Comparison of ENCODE assay signal across 23 cellular contexts in the genomic region with DNA sequence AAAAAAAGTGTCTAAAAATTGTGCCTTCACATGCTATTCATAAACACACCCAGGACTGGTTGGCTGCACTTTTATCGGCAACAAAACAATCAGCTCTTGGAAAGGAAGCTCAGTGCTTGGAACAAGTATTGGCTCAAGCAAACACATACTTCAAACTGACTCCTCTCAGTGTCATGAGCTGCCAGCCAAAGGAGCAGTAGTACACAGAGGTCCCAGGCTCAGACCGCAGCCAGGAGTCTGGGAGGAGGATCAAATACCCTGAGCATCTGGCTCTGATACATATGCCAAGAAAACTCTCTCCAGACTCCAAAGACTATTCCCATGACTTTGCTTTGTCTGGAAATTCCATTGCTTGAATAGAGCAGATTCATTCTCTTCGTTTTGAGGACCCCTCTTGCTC.
A peak's percentile ranks its signal among the peaks of the same experiment; 100 is the strongest.
DNase-seq lines count a peak whose midpoint lies in the region; ATAC-seq and TF ChIP-seq lines count a peak whose summit lies in the region.
"Had no signal": no experiment of that assay in that cellular context is flagged by ENCODE, and none has a peak within 500 bp of the region (broad histone marks: within the 10 kb centered on the region; RNA-seq: fewer than 3 reads in every experiment).

No MANE protein-coding gene starts in this region.

- no peaks in the 10 kb centered on the region for H3K27me3 Mint-ChIP-seq in activated T-helper 2 cell treated with anti-CD3 and anti-CD28 coated beads, Interferon-gamma antibody, Interleukin-2, Interleukin-4, amounts not matched to agents 10 μg/mL and 5 μg/mL and 100 μg/mL, durations not matched to agents 14 hours and 24 hours and 36 hours (ENCODE audit: low read depth)
- H3K27me3 Mint-ChIP-seq: activated CD4-positive, alpha-beta memory T cell treated with anti-CD3 and anti-CD28 coated beads, Interleukin-2, amount 10 ng/mL, durations not matched to agents 7 days and 5 days; activated naive CD8-positive, alpha-beta T cell treated with anti-CD3 and anti-CD28 coated beads, Interleukin-2, amount 50 U/mL, for 24 hours; stimulated activated naive B cell treated with anti-CD40 and anti-IgM and Interleukin-4, amounts not matched to agents 10 μg/mL and 1 μg/mL and 100 μg/mL, for 72 hours; T-cell had no signal

- no peaks in the 10 kb centered on the region for H3K4me1 Mint-ChIP-seq in activated T-helper 2 cell treated with anti-CD3 and anti-CD28 coated beads, Interferon-gamma antibody, Interleukin-2, Interleukin-4, amounts not matched to agents 10 μg/mL and 5 μg/mL and 100 μg/mL, durations not matched to agents 14 hours and 24 hours and 36 hours (ENCODE audit: low read depth)
- H3K4me1 Mint-ChIP-seq: activated CD4-positive, alpha-beta memory T cell treated with anti-CD3 and anti-CD28 coated beads, Interleukin-2, amount 10 ng/mL, durations not matched to agents 7 days and 5 days; activated naive CD8-positive, alpha-beta T cell treated with anti-CD3 and anti-CD28 coated beads, Interleukin-2, amount 50 U/mL, for 24 hours; stimulated activated naive B cell treated with anti-CD40 and anti-IgM and Interleukin-4, amounts not matched to agents 10 μg/mL and 1 μg/mL and 100 μg/mL, for 72 hours; T-cell had no signal

- intact Hi-C loops in upper lobe of right lung (cut with DNase I) = no loop called here
- intact Hi-C loops in activated T-helper 2 cell treated with anti-CD3 and anti-CD28 coated beads, Interferon-gamma antibody, Interleukin-2, Interleukin-4, amounts not matched to agents 10 μg/mL and 5 μg/mL and 100 μg/mL, durations not matched to agents 14 hours and 24 hours and 36 hours (cut with micrococcal nuclease) = no loop called here

- H3K4me1 ChIP-seq in upper lobe of right lung = no peaks in the 10 kb centered on the region
- H3K4me1 ChIP-seq: foreskin keratinocyte, SJSA1, spleen had no signal

- H3K9me3 Mint-ChIP-seq in activated T-helper 2 cell treated with anti-CD3 and anti-CD28 coated beads, Interferon-gamma antibody, Interleukin-2, Interleukin-4, amounts not matched to agents 10 μg/mL and 5 μg/mL and 100 μg/mL, durations not matched to agents 14 hours and 24 hours and 36 hours = peaks cover 4% of the 10 kb centered on the region
- H3K9me3 Mint-ChIP-seq: activated naive CD8-positive, alpha-beta T cell treated with anti-CD3 and anti-CD28 coated beads, Interleukin-2, amount 50 U/mL, for 24 hours; CD4-positive, alpha-beta T cell had no signal

- H3K36me3 Mint-ChIP-seq in activated T-helper 2 cell treated with anti-CD3 and anti-CD28 coated beads, Interferon-gamma antibody, Interleukin-2, Interleukin-4, amounts not matched to agents 10 μg/mL and 5 μg/mL and 100 μg/mL, durations not matched to agents 14 hours and 24 hours and 36 hours (ENCODE audit: low read depth) = no peaks in the 10 kb centered on the region
- H3K36me3 Mint-ChIP-seq: stimulated activated naive B cell treated with anti-CD40 and anti-IgM and Interleukin-4, amounts not matched to agents 10 μg/mL and 1 μg/mL and 100 μg/mL, for 72 hours; T-cell had no signal

- ATAC-seq in upper lobe of right lung = peak; percentile 55
- ATAC-seq: activated CD4-positive, CD25-positive, alpha-beta regulatory T cell treated with anti-CD3 and anti-CD28 coated beads, Interleukin-2, amount 50 U/mL, for 24 hours; activated naive CD8-positive, alpha-beta T cell treated with anti-CD3 and anti-CD28 coated beads, Interleukin-2, amount 50 U/mL, for 24 hours; foreskin keratinocyte; stimulated activated naive B cell treated with anti-CD40 and anti-IgM and Interleukin-4, amounts not matched to agents 10 μg/mL and 1 μg/mL and 100 μg/mL, for 72 hours; T-cell had no signal

- H3K27ac ChIP-seq in upper lobe of right lung = no peak overlapping the region
- H3K27ac ChIP-seq: brain microvascular endothelial cell, foreskin keratinocyte, SJSA1, spleen had no signal

- no peak overlapping the region for H3K4me3 ChIP-seq in upper lobe of right lung
- H3K4me3 ChIP-seq: SJSA1, spleen had no signal

- peak; percentile 82 to 89 for DNase-seq in NCI-H446 (lab: John Stamatoyannopoulos, UW)
- peak; percentile 7 for DNase-seq in globus pallidus (ENCODE audit: low spot score)
- peak; percentile 42 for DNase-seq in mucosa of gallbladder (ENCODE audit: low spot score)
- DNase-seq in upper lobe of right lung = no peak
- DNase-seq in activated T-helper 2 cell treated with anti-CD3 and anti-CD28 coated beads, Interferon-gamma antibody, Interleukin-2, Interleukin-4, amounts not matched to agents 10 μg/mL and 5 μg/mL and 100 μg/mL, durations not matched to agents 14 hours and 24 hours and 36 hours (ENCODE audit: low spot score) = no peak
- no peak for DNase-seq in activated effector memory CD4-positive, alpha-beta T cell treated with Interleukin-2 at 50 U/mL for 16 hours
- DNase-seq in HuH-7.5 (ENCODE audit: low spot score) = no peak
- DNase-seq: activated CD4-positive, alpha-beta memory T cell treated with anti-CD3 and anti-CD28 coated beads, Interleukin-2, amount 10 ng/mL, durations not matched to agents 7 days and 5 days; activated gamma-delta T cell; activated naive CD8-positive, alpha-beta T cell treated with anti-CD3 and anti-CD28 coated beads, Interleukin-2, amount 50 U/mL, for 24 hours; brain microvascular endothelial cell; CD4-positive, alpha-beta T cell; effector CD8-positive, alpha-beta T cell; foreskin keratinocyte; KBM-7; MM.1S; NCI-H1417; spleen; stimulated activated CD4-positive, alpha-beta T cell treated with anti-CD3 and anti-CD28 coated beads, Interleukin-4, amount 100 ng/mL, for 24 hours; stimulated activated naive B cell treated with anti-CD40 and anti-IgM and Interleukin-4, amounts not matched to agents 10 μg/mL and 1 μg/mL and 100 μg/mL, for 72 hours; T-cell had no signal

- no peak for TF ChIP-seq CTCF in upper lobe of right lung (IDR thresholded peaks at IDR 0.05)

- H3K27me3 ChIP-seq in upper lobe of right lung = no peaks in the 10 kb centered on the region
- H3K27me3 ChIP-seq: foreskin keratinocyte, SJSA1 had no signal

- H3K36me3 ChIP-seq in upper lobe of right lung = no peaks in the 10 kb centered on the region
- H3K36me3 ChIP-seq: brain microvascular endothelial cell, SJSA1, spleen had no signal

- H3K4me3 Mint-ChIP-seq in activated T-helper 2 cell treated with anti-CD3 and anti-CD28 coated beads, Interferon-gamma antibody, Interleukin-2, Interleukin-4, amounts not matched to agents 10 μg/mL and 5 μg/mL and 100 μg/mL, durations not matched to agents 14 hours and 24 hours and 36 hours (ENCODE audit: low read depth) = no peak overlapping the region
- H3K4me3 Mint-ChIP-seq: activated CD4-positive, alpha-beta memory T cell treated with anti-CD3 and anti-CD28 coated beads, Interleukin-2, amount 10 ng/mL, durations not matched to agents 7 days and 5 days; activated naive CD8-positive, alpha-beta T cell treated with anti-CD3 and anti-CD28 coated beads, Interleukin-2, amount 50 U/mL, for 24 hours; CD4-positive, alpha-beta T cell; stimulated activated naive B cell treated with anti-CD40 and anti-IgM and Interleukin-4, amounts not matched to agents 10 μg/mL and 1 μg/mL and 100 μg/mL, for 72 hours; T-cell had no signal

- no peak overlapping the region for H3K27ac Mint-ChIP-seq in activated T-helper 2 cell treated with anti-CD3 and anti-CD28 coated beads, Interferon-gamma antibody, Interleukin-2, Interleukin-4, amounts not matched to agents 10 μg/mL and 5 μg/mL and 100 μg/mL, durations not matched to agents 14 hours and 24 hours and 36 hours
- H3K27ac Mint-ChIP-seq: activated CD4-positive, alpha-beta memory T cell treated with anti-CD3 and anti-CD28 coated beads, Interleukin-2, amount 10 ng/mL, durations not matched to agents 7 days and 5 days; activated naive CD8-positive, alpha-beta T cell treated with anti-CD3 and anti-CD28 coated beads, Interleukin-2, amount 50 U/mL, for 24 hours; CD4-positive, alpha-beta T cell; stimulated activated naive B cell treated with anti-CD40 and anti-IgM and Interleukin-4, amounts not matched to agents 10 μg/mL and 1 μg/mL and 100 μg/mL, for 72 hours; T-cell had no signal

- H3K9me3 ChIP-seq in upper lobe of right lung = no peaks in the 10 kb centered on the region
- H3K9me3 ChIP-seq: SJSA1 had no signal

Comparison
In these comparisons a context has a peak if more than half of its experiments do, and no peak if none do; other contexts are left out.
1. DNase-seq: peak in NCI-H446 (2 of 2), globus pallidus (single experiment) and mucosa of gallbladder (single experiment); none in upper lobe of right lung (single experiment), activated T-helper 2 cell treated with anti-CD3 and anti-CD28 coated beads, Interferon-gamma antibody, Interleukin-2, Interleukin-4, amounts not matched to agents 10 μg/mL and 5 μg/mL and 100 μg/mL, durations not matched to agents 14 hours and 24 hours and 36 hours (single experiment), activated effector memory CD4-positive, alpha-beta T cell treated with Interleukin-2 at 50 U/mL for 16 hours (single experiment) and HuH-7.5 (single experiment).